ENCODE assay signal across 17 cellular contexts in the genomic region with DNA sequence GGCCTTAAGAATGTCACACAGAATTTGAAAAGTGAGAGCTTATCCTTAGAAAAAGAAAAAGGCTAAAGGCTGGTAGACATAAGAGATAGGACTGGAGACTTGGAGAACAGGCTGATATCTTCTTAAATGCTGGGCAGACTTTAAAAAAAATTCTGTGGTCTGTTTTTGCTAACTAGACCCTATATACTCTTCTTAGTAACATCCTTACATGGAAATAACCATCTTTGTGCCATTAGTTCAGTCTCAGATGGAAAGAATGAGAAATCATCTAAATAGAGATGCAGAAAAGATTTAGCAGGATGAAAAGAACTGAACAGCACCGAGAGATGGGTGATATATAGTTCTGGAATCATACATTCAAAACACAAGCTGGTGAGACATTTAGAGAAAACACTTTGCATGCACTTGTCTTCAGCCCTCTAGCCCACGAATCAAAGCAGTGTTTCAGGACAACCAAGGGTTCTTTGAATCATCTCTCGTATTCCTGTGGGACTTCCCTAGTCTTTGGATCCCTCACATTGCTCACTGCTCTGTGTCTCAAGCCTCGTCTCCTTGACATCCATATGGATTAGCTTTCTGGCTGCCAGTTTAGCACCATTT.
"Had no signal": no experiment of that assay in that cellular context is flagged by ENCODE, and none has a peak within 500 bp of the region (broad histone marks: within the 10 kb centered on the region; RNA-seq: fewer than 3 reads in every experiment).

No MANE protein-coding gene starts in this region.

- H3K9me3 ChIP-seq: breast epithelium, SK-N-SH, stomach, thoracic aorta, upper lobe of left lung had no signal

- H3K27ac ChIP-seq: breast epithelium, heart left ventricle, left lung, stomach, thoracic aorta, upper lobe of left lung had no signal

- H3K27ac Mint-ChIP-seq: WTC11 had no signal

- H3K27me3 ChIP-seq: breast epithelium, heart left ventricle, left lung, stomach, upper lobe of left lung had no signal

- H3K4me3 ChIP-seq: breast epithelium, heart left ventricle, left lung, stomach, thoracic aorta, upper lobe of left lung had no signal

- DNase-seq: activated CD8-positive, alpha-beta memory T cell treated with anti-CD3 and anti-CD28 coated beads, Interleukin-2, amount 50 U/mL, for 48 hours; activated effector memory CD4-positive, alpha-beta T cell treated with Interleukin-2 at 50 U/mL for 16 hours; cerebellar nuclear complex; effector CD4-positive, alpha-beta T cell; heart left ventricle; left lung; midbrain; occipital lobe; posterior cingulate gyrus; SHP77 treated with DMSO at 0.1 percent for 48 hours; SK-N-SH; stimulated activated CD4-positive, alpha-beta T cell treated with anti-CD3 and anti-CD28 coated beads, Interleukin-1b, Interleukin-23, amount 100 ng/mL, for 48 hours; stomach; upper lobe of left lung had no signal

- H3K4me1 ChIP-seq: breast epithelium, heart left ventricle, left lung, stomach, upper lobe of left lung had no signal

- ATAC-seq: heart left ventricle, left lung, WTC11 had no signal

- H3K4me3 Mint-ChIP-seq: WTC11 had no signal

- H3K36me3 ChIP-seq: breast epithelium, left lung, thoracic aorta, upper lobe of left lung had no signal
